In the genomic region with DNA sequence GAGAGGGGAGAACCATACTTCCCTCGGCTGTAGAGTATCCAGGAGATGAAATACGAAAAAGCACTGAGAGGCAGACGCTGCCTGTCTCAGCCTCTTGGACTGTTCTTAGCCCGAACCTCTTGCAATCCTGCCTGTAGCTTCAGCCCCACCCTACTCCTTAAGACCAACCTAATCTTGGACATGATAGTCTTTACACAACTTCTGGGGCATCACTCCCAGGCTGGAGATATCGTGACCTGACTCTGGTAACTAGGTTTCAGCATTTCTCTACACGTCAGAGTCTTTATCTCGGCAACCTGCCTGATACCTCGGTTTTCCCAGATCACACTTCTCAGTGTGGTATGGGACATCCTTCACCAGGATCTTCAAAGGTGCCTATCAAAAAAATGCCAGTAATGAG, we compare ENCODE assay signal across 23 cellular contexts.
A peak's percentile ranks its signal among the peaks of the same experiment; 100 is the strongest.
DNase-seq lines count a peak whose midpoint lies in the region; ATAC-seq and TF ChIP-seq lines count a peak whose summit lies in the region.
"Had no signal": no experiment of that assay in that cellular context is flagged by ENCODE, and none has a peak within 500 bp of the region (broad histone marks: within the 10 kb centered on the region; RNA-seq: fewer than 3 reads in every experiment).

No MANE protein-coding gene starts in this region.

- peaks cover 42% of the 10 kb centered on the region for H3K4me1 Mint-ChIP-seq in CD4-positive, alpha-beta T cell (ENCODE audit: low read depth)
- peaks cover 14 to 27% of the 10 kb centered on the region in 2 donors for H3K4me1 Mint-ChIP-seq in effector memory CD8-positive, alpha-beta T cell (ENCODE audit: low read depth in 2 of 2)
- H3K4me1 Mint-ChIP-seq in naive thymus-derived CD8-positive, alpha-beta T cell, result peaks cover 18 to 43% (median 30%) of the 10 kb centered on the region in 4 donors

- POLR2A ChIA-PET in CD4-positive, alpha-beta T cell (lab: Charles Lee), result no interaction called here
- POLR2A ChIA-PET in naive thymus-derived CD8-positive, alpha-beta T cell (lab: Charles Lee), result no interaction called here

- H3K4me3 Mint-ChIP-seq in CD4-positive, alpha-beta T cell, result no peak overlapping the region
- no peak overlapping the region for H3K4me3 Mint-ChIP-seq in effector memory CD8-positive, alpha-beta T cell
- H3K4me3 Mint-ChIP-seq in naive thymus-derived CD8-positive, alpha-beta T cell, result peak overlapping the region in 2 of 10 donors; percentile 3 to 8
- H3K4me3 Mint-ChIP-seq: CD4-positive, alpha-beta memory T cell had no signal

- TF ChIP-seq EP300 in suprapubic skin (IDR thresholded peaks at IDR 0.05), result no peak

- DNase-seq in CD4-positive, alpha-beta T cell, result no peak
- no peak for DNase-seq in effector memory CD8-positive, alpha-beta T cell
- DNase-seq in naive thymus-derived CD8-positive, alpha-beta T cell, result no peak
- DNase-seq in suprapubic skin (ENCODE audit: low spot score in 2 of 2) (no peak), NCI-H2171 treated with DMSO at 0.1 percent for 48 hours (lab: John Stamatoyannopoulos, UW) (no peak), HuH-7.5 (ENCODE audit: low spot score) (no peak)
- DNase-seq: AML-193; Calu3; CD4-positive, alpha-beta memory T cell; DMS53; EL; GOT3; KBM-7; MV-4-11; NCI-H1417; NCI-H187; NCI-H345; NCI-H524 treated with DMSO at 0.1 percent for 48 hours; PC-9; SIG-M5 had no signal

- TF ChIP-seq POLR2A in suprapubic skin (IDR thresholded peaks at IDR 0.05), result no peak

- intact Hi-C loops in CD4-positive, alpha-beta T cell (cut with DNase I, micrococcal nuclease), result no loop called here

- H3K36me3 Mint-ChIP-seq in CD4-positive, alpha-beta T cell (ENCODE audit: low read depth), result no peaks in the 10 kb centered on the region
- no peaks in the 10 kb centered on the region for H3K36me3 Mint-ChIP-seq in effector memory CD8-positive, alpha-beta T cell (ENCODE audit: insufficient read depth)
- peaks cover 0 to 4% (median 3%) of the 10 kb centered on the region in 3 donors for H3K36me3 Mint-ChIP-seq in naive thymus-derived CD8-positive, alpha-beta T cell

- peaks cover 18% of the 10 kb centered on the region for H3K4me1 ChIP-seq in suprapubic skin

- H3K36me3 ChIP-seq in suprapubic skin, result no peaks in the 10 kb centered on the region

- peak overlapping the region; percentile 51 for H3K27ac Mint-ChIP-seq in CD4-positive, alpha-beta T cell
- peak overlapping the region; percentile 17 to 77 for H3K27ac Mint-ChIP-seq in effector memory CD8-positive, alpha-beta T cell
- peak overlapping the region in 7 of 10 donors; percentile 5 to 91 (median 63) for H3K27ac Mint-ChIP-seq in naive thymus-derived CD8-positive, alpha-beta T cell

- H3K9me3 Mint-ChIP-seq in CD4-positive, alpha-beta T cell, result peaks cover 3% of the 10 kb centered on the region
- no peaks in the 10 kb centered on the region for H3K9me3 Mint-ChIP-seq in effector memory CD8-positive, alpha-beta T cell
- peaks cover 0 to 7% (median 0%) of the 10 kb centered on the region in 9 donors for H3K9me3 Mint-ChIP-seq in naive thymus-derived CD8-positive, alpha-beta T cell

- no peaks in the 10 kb centered on the region for H3K27me3 Mint-ChIP-seq in CD4-positive, alpha-beta T cell
- no peaks in the 10 kb centered on the region for H3K27me3 Mint-ChIP-seq in effector memory CD8-positive, alpha-beta T cell
- no peaks in the 10 kb centered on the region for H3K27me3 Mint-ChIP-seq in naive thymus-derived CD8-positive, alpha-beta T cell
- H3K27me3 Mint-ChIP-seq: CD4-positive, alpha-beta memory T cell had no signal

- ATAC-seq in CD4-positive, alpha-beta T cell (ENCODE audit: poor library complexity), result no peak
- no peak for ATAC-seq in effector memory CD8-positive, alpha-beta T cell (replicated peaks)
- no peak for ATAC-seq in naive thymus-derived CD8-positive, alpha-beta T cell
- ATAC-seq: GM12878 had no signal

- CTCF ChIA-PET in CD4-positive, alpha-beta T cell (lab: Charles Lee), result no interaction called here

- H3K27me3 ChIP-seq in CD4-positive, alpha-beta T cell (ENCODE audit: control insufficient read depth, insufficient read depth, low read length), result no peaks in the 10 kb centered on the region
- H3K27me3 ChIP-seq in suprapubic skin, result no peaks in the 10 kb centered on the region

- H3K27ac ChIP-seq in C4-2B (0 out of 2 replicates have a peak overlapping the region, but pooled peaks have one; percentile 3), suprapubic skin (no peak overlapping the region)
- H3K27ac ChIP-seq in CD4-positive, alpha-beta T cell (ENCODE audit: low read depth, low read length), result no peak overlapping the region
- H3K27ac ChIP-seq: PC-9, RWPE1 had no signal

- H3K9me3 ChIP-seq in CD4-positive, alpha-beta T cell (ENCODE audit: control insufficient read depth, low read length), result no peaks in the 10 kb centered on the region
- H3K9me3 ChIP-seq in suprapubic skin, result no peaks in the 10 kb centered on the region

- H3K4me3 ChIP-seq in suprapubic skin, result no peak overlapping the region
- H3K4me3 ChIP-seq: GM12878, PC-9 had no signal

- 77% methylated on average over 8 of the region's 8 CpGs for WGBS in suprapubic skin

- no peak for TF ChIP-seq CTCF in C4-2B (conservative IDR thresholded peaks at IDR 0.05)
- TF ChIP-seq CTCF in CD4-positive, alpha-beta T cell (IDR thresholded peaks at IDR 0.05), result no peak
- TF ChIP-seq CTCF in suprapubic skin (IDR thresholded peaks at IDR 0.05), result no peak
